ENCODE assay signal across 14 cellular contexts in genomic region chr5:149681922-149682321, GRCh38.
"Had no signal": no experiment of that assay in that cellular context is flagged by ENCODE, and none has a peak within 500 bp of the region (broad histone marks: within the 10 kb centered on the region; RNA-seq: fewer than 3 reads in every experiment).

No MANE protein-coding gene starts in this region.

- H3K36me3 Mint-ChIP-seq: naive thymus-derived CD4-positive, alpha-beta T cell; stimulated activated effector memory CD8-positive, alpha-beta T cell treated with anti-CD3 and anti-CD28 coated beads, Interleukin-12 subunit alpha, Interleukin-12 subunit beta, amount 100 ng/mL, for 72 hours had no signal

- H3K4me3 Mint-ChIP-seq: central memory CD8-positive, alpha-beta T cell; naive thymus-derived CD4-positive, alpha-beta T cell; nephron progenitor cell; stimulated activated effector memory CD8-positive, alpha-beta T cell treated with anti-CD3 and anti-CD28 coated beads, Interleukin-12 subunit alpha, Interleukin-12 subunit beta, amount 100 ng/mL, for 72 hours; stimulated activated naive CD8-positive, alpha-beta T cell treated with anti-CD3 and anti-CD28 coated beads, Interleukin-15, amount 100 ng/mL, for 72 hours had no signal

- H3K27ac Mint-ChIP-seq: naive thymus-derived CD4-positive, alpha-beta T cell; nephron progenitor cell; stimulated activated effector memory CD8-positive, alpha-beta T cell treated with anti-CD3 and anti-CD28 coated beads, Interleukin-12 subunit alpha, Interleukin-12 subunit beta, amount 100 ng/mL, for 72 hours; stimulated activated naive CD8-positive, alpha-beta T cell treated with anti-CD3 and anti-CD28 coated beads, Interleukin-15, amount 100 ng/mL, for 72 hours had no signal

- H3K9me3 Mint-ChIP-seq: central memory CD8-positive, alpha-beta T cell; stimulated activated effector memory CD8-positive, alpha-beta T cell treated with anti-CD3 and anti-CD28 coated beads, Interleukin-12 subunit alpha, Interleukin-12 subunit beta, amount 100 ng/mL, for 72 hours; stimulated activated naive CD8-positive, alpha-beta T cell treated with anti-CD3 and anti-CD28 coated beads, Interleukin-15, amount 100 ng/mL, for 72 hours had no signal

- DNase-seq: cortex of kidney; effector memory CD4-positive, alpha-beta T cell; islet precursor cell; mesendoderm; naive thymus-derived CD4-positive, alpha-beta T cell; nephron progenitor cell; stimulated activated CD4-positive, alpha-beta T cell treated with anti-CD3 and anti-CD28 coated beads, Interleukin-4, amount 100 ng/mL, for 1 hour; stimulated activated CD8-positive, alpha-beta memory T cell treated with anti-CD3 and anti-CD28 coated beads, Interleukin-4, amount 100 ng/mL, for 48 hours; stimulated activated naive CD8-positive, alpha-beta T cell treated with anti-CD3 and anti-CD28 coated beads, Interleukin-15, amount 100 ng/mL, for 72 hours; substantia nigra had no signal

- H3K4me1 Mint-ChIP-seq: central memory CD8-positive, alpha-beta T cell; naive thymus-derived CD4-positive, alpha-beta T cell; stimulated activated effector memory CD8-positive, alpha-beta T cell treated with anti-CD3 and anti-CD28 coated beads, Interleukin-12 subunit alpha, Interleukin-12 subunit beta, amount 100 ng/mL, for 72 hours; stimulated activated naive CD8-positive, alpha-beta T cell treated with anti-CD3 and anti-CD28 coated beads, Interleukin-15, amount 100 ng/mL, for 72 hours had no signal

- FAIRE-seq: endometrium, frontal cortex had no signal

- ATAC-seq: naive thymus-derived CD4-positive, alpha-beta T cell; stimulated activated effector memory CD8-positive, alpha-beta T cell treated with anti-CD3 and anti-CD28 coated beads, Interleukin-12 subunit alpha, Interleukin-12 subunit beta, amount 100 ng/mL, for 72 hours; stimulated activated naive CD8-positive, alpha-beta T cell treated with anti-CD3 and anti-CD28 coated beads, Interleukin-15, amount 100 ng/mL, for 72 hours had no signal
